ENCODE assay signal across 1 cellular context in genomic region chr19:34215006-34215665, GRCh38.
A peak's percentile ranks its signal among the peaks of the same experiment; 100 is the strongest.
TF ChIP-seq lines count a peak whose summit lies in the region.

No MANE protein-coding gene starts in this region.

TF ChIP-seq in HEK293, 187 proteins besides CTCF, POLR2A, EP300 and RAD21 (continued from another document):
- TF ChIP-seq PRDM6 (tag by site-specific recombination; IDR thresholded peaks at IDR 0.05), result peak; percentile 77
- no peak for TF ChIP-seq ZNF350 (tag by site-specific recombination; IDR thresholded peaks at IDR 0.05)
- peak; percentile 95 for TF ChIP-seq ZNF449 (tag by site-specific recombination; IDR thresholded peaks at IDR 0.05)
